Comparison of ENCODE assay signal across 14 cellular contexts in the genomic region with DNA sequence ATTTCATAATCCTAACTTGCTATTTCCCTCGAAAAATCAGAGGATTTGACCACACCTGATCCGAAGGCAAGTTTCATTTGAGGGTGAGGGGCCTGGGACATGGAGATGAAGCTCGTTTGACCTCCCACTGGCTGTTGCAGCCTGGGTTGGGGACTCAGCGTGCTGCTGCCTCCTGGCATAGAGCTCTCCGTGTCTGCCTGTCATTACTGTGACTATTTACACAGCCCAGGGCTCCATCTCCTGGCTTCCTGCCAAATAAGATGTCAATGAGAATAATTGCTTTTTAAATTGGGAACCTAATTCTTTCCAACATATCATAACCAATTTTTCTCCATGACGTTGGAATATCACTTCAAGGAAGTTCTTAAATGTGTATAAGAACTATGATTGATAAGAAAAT.
A peak's percentile ranks its signal among the peaks of the same experiment; 100 is the strongest.
DNase-seq lines count a peak whose midpoint lies in the region; ATAC-seq and TF ChIP-seq lines count a peak whose summit lies in the region.
"Had no signal": no experiment of that assay in that cellular context is flagged by ENCODE, and none has a peak within 500 bp of the region (broad histone marks: within the 10 kb centered on the region; RNA-seq: fewer than 3 reads in every experiment).

No MANE protein-coding gene starts in this region.

- H3K27me3 ChIP-seq in BE2C (no peaks in the 10 kb centered on the region), HAP-1 (ENCODE audit: low read depth) (no peaks in the 10 kb centered on the region)
- H3K27me3 ChIP-seq: MG63 had no signal

- DNase-seq in BE2C (peak; percentile 87), HAP-1 (ENCODE audit: low spot score in 2 of 2) (peak; percentile 79 to 84), NCI-H2171 (lab: John Stamatoyannopoulos, UW) (peak; percentile 27), SK-N-DZ (ENCODE audit: low spot score) (peak; percentile 76), NCI-H1048 (lab: John Stamatoyannopoulos, UW) (no peak), T1000 (lab: John Stamatoyannopoulos, UW) (no peak)
- DNase-seq: activated B cell treated with CpG ODN at 0.5 μM for 24 hours; activated naive CD4-positive, alpha-beta T cell treated with Interleukin-2 at 50 U/mL for 16 hours; Caco-2; hippocampal formation; MG63 had no signal

- H3K9me3 ChIP-seq in BE2C (no peaks in the 10 kb centered on the region), HAP-1 (no peaks in the 10 kb centered on the region)
- H3K9me3 ChIP-seq: Caco-2, MG63 had no signal

- no peak for TF ChIP-seq CTCF in BE2C (IDR thresholded peaks at IDR 0.05; ENCODE audit: low read depth, low read length)

- H3K4me1 ChIP-seq in BE2C (peaks cover 14% of the 10 kb centered on the region), HAP-1 (peaks cover 52% of the 10 kb centered on the region)

- H3K4me3 ChIP-seq in BE2C (ENCODE audit: low read depth, low read length) (no peak overlapping the region), HAP-1 (no peak overlapping the region)
- H3K4me3 ChIP-seq: MG63 had no signal

- in situ Hi-C loops in HAP-1 (cut with MboI; ENCODE audit: low sequenced_read_pairs): no loop called here

- no peaks in the 10 kb centered on the region for H3K36me3 ChIP-seq in BE2C
- H3K36me3 ChIP-seq in HAP-1 (replicated peaks): no peaks in the 10 kb centered on the region
- H3K36me3 ChIP-seq: MG63 had no signal

- ATAC-seq in HG02840 (IDR thresholded peaks at IDR 0.05; ENCODE audit: low FRiP score, unreplicated experiment): no peak
- ATAC-seq in HG02885 (IDR thresholded peaks at IDR 0.05; ENCODE audit: poor library complexity, unreplicated experiment): no peak
- ATAC-seq: left lobe of liver had no signal

Comparison
In these comparisons a context has a peak if more than half of its experiments do, and no peak if none do; other contexts are left out.
1. DNase-seq: peak in BE2C (single experiment), HAP-1 (2 of 2), NCI-H2171 (single experiment) and SK-N-DZ (single experiment); none in NCI-H1048 (single experiment) and T1000 (single experiment).